8 cellular contexts compared by ENCODE assay signal in the genomic region with DNA sequence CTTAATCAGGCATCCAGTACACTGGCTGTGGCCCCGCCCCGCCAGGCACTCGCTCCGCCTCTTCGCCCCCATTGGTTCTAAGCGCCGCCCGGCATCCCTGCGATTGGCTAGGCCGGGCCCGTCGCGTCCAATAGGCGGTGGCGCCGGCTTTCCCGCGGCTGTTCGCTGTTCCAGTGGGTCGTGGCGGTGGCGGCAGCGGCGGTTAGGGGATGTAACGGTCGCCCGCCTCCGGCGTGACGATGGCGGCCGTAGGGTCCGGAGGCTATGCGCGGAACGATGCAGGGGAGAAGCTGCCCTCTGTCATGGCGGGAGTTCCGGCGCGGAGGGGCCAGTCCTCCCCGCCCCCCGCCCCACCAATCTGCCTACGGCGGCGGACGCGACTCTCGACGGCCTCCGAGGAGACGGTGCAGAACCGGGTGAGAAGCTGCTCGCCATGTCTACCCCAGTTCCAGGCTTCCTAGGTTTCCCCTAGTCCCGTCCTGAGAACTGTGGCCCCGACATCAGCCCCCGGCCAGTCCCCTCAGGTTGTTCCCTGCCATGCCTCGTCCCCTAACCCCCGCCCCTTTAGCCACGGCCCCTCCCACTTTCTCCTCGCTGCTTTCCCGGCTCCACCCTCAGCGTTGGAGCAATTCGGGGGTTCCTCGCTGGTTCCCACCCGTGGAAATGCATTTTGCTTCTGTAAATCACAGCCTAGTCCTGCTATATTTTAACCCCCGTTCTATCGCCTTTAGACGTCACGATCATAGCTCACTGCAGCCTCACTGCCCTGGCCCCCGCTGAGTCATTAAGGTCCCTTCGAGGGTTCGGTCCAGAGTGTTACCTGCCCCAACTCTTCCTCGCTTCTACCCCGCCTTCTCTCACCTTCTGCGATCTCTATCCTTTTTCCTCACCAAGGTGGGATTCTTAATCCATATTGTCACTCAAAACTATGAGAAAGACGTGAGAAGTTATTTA. TPM values are rescaled to one million over a fixed set of nuclear protein-coding genes. Genes with fewer than 3 reads are reported as not detected.
DNase-seq lines count a peak whose midpoint lies in the region; ATAC-seq, FAIRE-seq and TF ChIP-seq lines count a peak whose summit lies in the region.

WDR62 (plus strand) TSS at position 165 of the 954 bp plus-strand sequence; CDS start at position 240, 75 bp downstream.

- no peak for TF ChIP-seq POLR2A in sigmoid colon (IDR thresholded peaks at IDR 0.05)

- peak; percentile 60 for FAIRE-seq in GM18507 (lab: Jason Lieb, UNC)

- no peak for TF ChIP-seq CTCF in sigmoid colon (IDR thresholded peaks at IDR 0.05)

- no peaks in the 10 kb centered on the region for H3K36me3 ChIP-seq in sigmoid colon

- no peaks in the 10 kb centered on the region for H3K9me3 ChIP-seq in sigmoid colon

- H3K4me3 ChIP-seq in sigmoid colon, result peak within 1 kb of the TSS; percentile 52 to 69 (median 64)

- H3K4me1 ChIP-seq in sigmoid colon, result peaks cover 0 to 18% (median 17%) of the 10 kb centered on the region in 4 donors

- peak; percentile 73 for ATAC-seq in HG02970 (IDR thresholded peaks at IDR 0.05; ENCODE audit: low FRiP score, unreplicated experiment)

- H3K27ac ChIP-seq in sigmoid colon, result peak within 1 kb of the TSS; percentile 90 to 95 (median 93)

- intact Hi-C loops in sigmoid colon (cut with DNase I), result loop anchor here (1.0 to 10.0 kb wide), 5 partner anchors 43 to 300 kb away; partner anchors contain the start of genes ALKBH6, HSPB6, LRFN3 and POLR2I

- H3K27me3 ChIP-seq in sigmoid colon, result no peaks in the 10 kb centered on the region

- no peak for TF ChIP-seq EP300 in sigmoid colon (IDR thresholded peaks at IDR 0.05)

- 1% methylated on average over 76 of the region's 76 CpGs for WGBS in sigmoid colon, 2 donors

- peak; percentile 90 for DNase-seq in GM18507 (ENCODE audit: extremely low spot score, insufficient read length, low read depth)
- DNase-seq in NCI-H1930 (lab: John Stamatoyannopoulos, UW), result peak; percentile 95 to 99
- DNase-seq in T-helper 2 cell, result peak in 4 of 5 experiments; percentile 91 to 94 (median 92)
- DNase-seq in amygdala (lab: John Stamatoyannopoulos, UW), result peak in 54 of 56 donors; percentile 83 to 100 (median 97)
- peak; percentile 99 for DNase-seq in hepatic stellate cell (ENCODE audit: low spot score)
- peak; percentile 97 for DNase-seq in sigmoid colon
- no peak for DNase-seq in foreskin melanocyte

RNA-seq across cellular contexts. Expression of gene WDR62, which starts in this region (rescaled TPM):
- total RNA-seq in sigmoid colon, result 1 to 10 TPM in 1 of 4 donors, under 1 TPM in 3; 0.16 to 1.1 (median 0.32) TPM
- 1 to 10 TPM in 1 of 3 donors, under 1 TPM in 2; under 0.01 to 6.8 (median 0.69) TPM for polyA plus RNA-seq in sigmoid colon
